ENCODE assay signal across 9 cellular contexts in genomic region chr6:38650207-38650752, GRCh38.
"Had no signal": no experiment of that assay in that cellular context is flagged by ENCODE, and none has a peak within 500 bp of the region (broad histone marks: within the 10 kb centered on the region; RNA-seq: fewer than 3 reads in every experiment).

No MANE protein-coding gene starts in this region.

- H3K9me3 ChIP-seq: HAP-1 had no signal

- H3K4me3 Mint-ChIP-seq: GM23338, HFFc6, IgD-negative memory B cell had no signal

- H3K27ac Mint-ChIP-seq: GM23338, HFFc6, IgD-negative memory B cell had no signal

- H3K36me3 ChIP-seq: HAP-1 had no signal

- H3K4me3 ChIP-seq: GM23338, HAP-1 had no signal

- H3K27me3 Mint-ChIP-seq: IgD-negative memory B cell had no signal

- H3K4me2 ChIP-seq: GM23338 had no signal

- H3K27ac ChIP-seq: HL-60 had no signal

- ATAC-seq: GM23338, HCT116, HepG2 had no signal

- H3K9me3 Mint-ChIP-seq: GM23338, HFFc6 had no signal

- DNase-seq: H7, KG1 had no signal

- H2AFZ ChIP-seq: GM23338 had no signal
